Comparison of ENCODE assay signal across 14 cellular contexts in genomic region chr4:144818136-144818535, GRCh38.
A peak's percentile ranks its signal among the peaks of the same experiment; 100 is the strongest.
DNase-seq lines count a peak whose midpoint lies in the region; ATAC-seq and TF ChIP-seq lines count a peak whose summit lies in the region.
"Had no signal": no experiment of that assay in that cellular context is flagged by ENCODE, and none has a peak within 500 bp of the region (broad histone marks: within the 10 kb centered on the region; RNA-seq: fewer than 3 reads in every experiment).

No MANE protein-coding gene starts in this region.

- no peaks in the 10 kb centered on the region for H3K9me2 ChIP-seq in PC-3 (replicated peaks; ENCODE audit: low read length)

- H3K9me3 ChIP-seq in PC-3 (ENCODE audit: low read length): no peaks in the 10 kb centered on the region

- H3K36me3 ChIP-seq in PC-3 (ENCODE audit: low read depth, low read length): no peaks in the 10 kb centered on the region

- H3K9ac ChIP-seq in PC-3 (ENCODE audit: low read length): no peak overlapping the region

- no peak for ATAC-seq in PC-3

- POLR2A ChIA-PET in PC-3 (lab: Charles Lee; ENCODE audit: unreplicated experiment) (no interaction called here), GM10248 (lab: Yijun Ruan, JAX) (no interaction called here)

- no peaks in the 10 kb centered on the region for H3K79me2 ChIP-seq in PC-3 (ENCODE audit: low read length)

- BruUV-seq in PC-3 (replicated peaks; lab: Mats Ljungman, UMichigan): no TSS peak

- CTCF ChIA-PET in PC-3 (lab: Charles Lee) (no interaction called here), GM10248 (lab: Yijun Ruan, JAX) (interaction anchor here (1.2 kb wide), 2 partner anchors 9 to 20 kb away, joined by 3 read pairs; no protein-coding TSS in a partner anchor)

- no peak for TF ChIP-seq CTCF in PC-3 (conservative IDR thresholded peaks at IDR 0.05; ENCODE audit: low read depth, low read length)
- TF ChIP-seq CTCF in epithelial cell of esophagus (IDR thresholded peaks at IDR 0.05; ENCODE audit: insufficient read depth, low read depth, low read length, missing control alignments): no peak
- no peak for TF ChIP-seq CTCF in GM10248 (IDR thresholded peaks at IDR 0.05; ENCODE audit: control extremely low read depth, extremely low read depth, low read depth, missing control alignments)

- no peak overlapping the region for H3K27ac ChIP-seq in PC-3 (ENCODE audit: low read length)

- no peaks in the 10 kb centered on the region for H3K27me3 ChIP-seq in PC-3 (ENCODE audit: low read length)

- H3F3A ChIP-seq in PC-3 (ENCODE audit: low read length, unreplicated experiment): no peaks in the 10 kb centered on the region

- DNase-seq in HPDE6-E6E7 (ENCODE audit: extremely low spot score) (peak; percentile 11), PC-3 (peak; percentile 18), epithelial cell of esophagus (ENCODE audit: low read depth) (peak; percentile 37), renal cortical epithelial cell (ENCODE audit: low read depth) (peak; percentile 25), GM10248 (ENCODE audit: extremely low spot score) (no peak), GOT3 (lab: John Stamatoyannopoulos, UW) (no peak), erythroblast (lab: John Stamatoyannopoulos, UW) (no peak)
- DNase-seq: C1 segment of cervical spinal cord; CD4-positive, alpha-beta T cell; DMS153; DMS79 treated with DMSO at 0.1 percent for 48 hours; EL; HCEC 1CT; HFFc6 had no signal

- H3K4me2 ChIP-seq in PC-3 (ENCODE audit: low read length): no peak overlapping the region

- no peak overlapping the region for H2AFZ ChIP-seq in PC-3 (ENCODE audit: low read length)

- intact Hi-C loops in PC-3 (cut with micrococcal nuclease): no loop called here

- H3K4me3 ChIP-seq in PC-3 (ENCODE audit: low read length) (no peak overlapping the region), epithelial cell of esophagus (ENCODE audit: low read length) (no peak overlapping the region)

- H3K4me1 ChIP-seq in PC-3 (ENCODE audit: insufficient read depth, low read length): no peaks in the 10 kb centered on the region

- TF ChIP-seq POLR2A in erythroblast (IDR thresholded peaks at IDR 0.05; ENCODE audit: low read length): no peak

- no peaks in the 10 kb centered on the region for H4K20me1 ChIP-seq in PC-3 (ENCODE audit: low read length)

Comparison
In these comparisons a context has a peak if more than half of its experiments do, and no peak if none do; other contexts are left out.
1. DNase-seq: peak in HPDE6-E6E7 (single experiment), PC-3 (single experiment), epithelial cell of esophagus (single experiment) and renal cortical epithelial cell (single experiment); none in GM10248 (single experiment), GOT3 (single experiment) and erythroblast (0 of 2).